20 cellular contexts compared by ENCODE assay signal in genomic region chr10:101484154-101484748, GRCh38.
"Had no signal": no experiment of that assay in that cellular context is flagged by ENCODE, and none has a peak within 500 bp of the region (broad histone marks: within the 10 kb centered on the region; RNA-seq: fewer than 3 reads in every experiment).

No MANE protein-coding gene starts in this region.

- H3K36me3 ChIP-seq: thoracic aorta had no signal

- H3K4me1 ChIP-seq: left lung, spleen had no signal

- H3K27me3 ChIP-seq: foreskin keratinocyte, left lung, spleen had no signal

- H3K4me3 ChIP-seq: coronary artery, left lung, lung, spleen, thoracic aorta had no signal

- ATAC-seq: activated CD4-positive, alpha-beta T cell treated with anti-CD3 and anti-CD28 coated beads for 36 hours; activated T-cell treated with anti-CD3 and anti-CD28 coated beads, Interleukin-2, amount 50 U/mL, for 4 hours; foreskin keratinocyte; left lung; naive thymus-derived CD4-positive, alpha-beta T cell had no signal

- H3K27ac ChIP-seq: coronary artery, foreskin keratinocyte, left lung, spleen, thoracic aorta had no signal

- H3K9me3 ChIP-seq: left lung, spleen, thoracic aorta had no signal

- DNase-seq: activated B cell treated with CpG ODN at 0.5 μM for 24 hours; activated CD4-positive, alpha-beta T cell treated with anti-CD3 and anti-CD28 coated beads for 36 hours; activated CD4-positive, alpha-beta T cell treated with anti-CD3 and anti-CD28 coated beads, Interleukin-2, amount 50 U/mL, for 4 hours; activated CD8-positive, alpha-beta memory T cell treated with anti-CD3 and anti-CD28 coated beads, Interleukin-2, amount 50 U/mL, for 48 hours; activated naive CD4-positive, alpha-beta T cell treated with Interleukin-2 at 50 U/mL for 16 hours; activated naive CD8-positive, alpha-beta T cell treated with anti-CD3 and anti-CD28 coated beads, Interleukin-2, amount 10 ng/mL, durations not matched to agents 7 days and 5 days; activated T-cell treated with anti-CD3 and anti-CD28 coated beads, Interleukin-2, amount 50 U/mL, for 4 hours; amniotic stem cell; cerebellar nuclear complex; foreskin keratinocyte; kidney glomerular epithelial cell; left lung; naive thymus-derived CD4-positive, alpha-beta T cell; spleen; stimulated activated CD4-positive, alpha-beta T cell treated with anti-CD3 and anti-CD28 coated beads, Interleukin-4, amount 100 ng/mL, for 1 hour; stimulated activated naive CD4-positive, alpha-beta T cell; T-helper 1 cell had no signal
